In the genomic region with DNA sequence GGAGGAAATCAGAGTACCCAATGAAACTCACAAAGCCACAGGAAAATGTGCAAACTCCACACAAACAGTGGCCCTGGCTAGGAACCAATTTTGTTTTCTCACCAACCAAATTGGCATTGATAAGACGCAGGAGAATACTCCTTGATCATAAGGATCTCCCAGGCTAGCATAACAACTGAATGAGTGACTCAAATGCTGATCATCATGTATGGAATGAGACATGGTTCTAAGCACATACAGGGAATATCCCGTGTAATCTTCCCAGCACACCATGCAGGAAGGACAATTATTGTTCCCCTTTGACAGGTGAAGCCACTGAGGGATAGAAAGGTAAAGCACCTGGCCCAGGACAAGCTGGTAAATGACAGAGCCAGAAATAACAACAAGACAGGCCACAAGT, we compare ENCODE assay signal across 21 cellular contexts.
"Had no signal": no experiment of that assay in that cellular context is flagged by ENCODE, and none has a peak within 500 bp of the region (broad histone marks: within the 10 kb centered on the region; RNA-seq: fewer than 3 reads in every experiment).

No MANE protein-coding gene starts in this region.

- H3K27ac ChIP-seq: hepatocyte, left ventricle myocardium inferior, right lobe of liver, stomach, suprapubic skin, tibial nerve had no signal

- H3K27me3 ChIP-seq: hepatocyte, right lobe of liver, stomach, suprapubic skin, tibial nerve had no signal

- H3K4me1 ChIP-seq: right lobe of liver, stomach, suprapubic skin, tibial nerve had no signal

- H3K4me3 ChIP-seq: hepatocyte, left ventricle myocardium inferior, right lobe of liver, stomach, suprapubic skin, tibial nerve had no signal

- H3K79me2 ChIP-seq: hepatocyte had no signal

- H3K9me3 ChIP-seq: left ventricle myocardium inferior, right lobe of liver, stomach, suprapubic skin, tibial nerve had no signal

- DNase-seq: activated CD4-positive, alpha-beta memory T cell treated with anti-CD3 and anti-CD28 coated beads for 36 hours; activated CD4-positive, alpha-beta T cell treated with anti-CD3 and anti-CD28 coated beads for 4 hours; activated CD4-positive, CD25-positive, alpha-beta regulatory T cell; activated effector memory CD4-positive, alpha-beta T cell treated with Interleukin-2 at 50 U/mL for 16 hours; activated naive CD4-positive, alpha-beta T cell treated with anti-CD3 and anti-CD28 coated beads for 36 hours; activated naive CD8-positive, alpha-beta T cell treated with anti-CD3 and anti-CD28 coated beads, Interleukin-2, amount 10 ng/mL, durations not matched to agents 7 days and 5 days; activated T-cell treated with anti-CD3 and anti-CD28 coated beads, Interleukin-2, amount 50 U/mL, for 48 hours; amniotic stem cell; cortex of kidney; glutamatergic neuron; left ventricle myocardium inferior; nephron progenitor cell; right lobe of liver; small intestine; stimulated activated CD4-positive, alpha-beta T cell treated with anti-CD3 and anti-CD28 coated beads, Interleukin-2, amount 100 ng/mL, for 24 hours; stomach; T-helper 17 cell had no signal

- H3K4me2 ChIP-seq: hepatocyte had no signal

- ATAC-seq: right lobe of liver; stimulated activated memory B cell treated with anti-CD40 and anti-IgM and Interleukin-4, amounts not matched to agents 10 μg/mL and 1 μg/mL and 100 μg/mL, for 72 hours; T-helper 17 cell had no signal

- H3K36me3 ChIP-seq: left ventricle myocardium inferior, right lobe of liver, stomach, suprapubic skin, tibial nerve had no signal

- H2AFZ ChIP-seq: hepatocyte had no signal
